ENCODE assay signal across 1 cellular context in the genomic region with DNA sequence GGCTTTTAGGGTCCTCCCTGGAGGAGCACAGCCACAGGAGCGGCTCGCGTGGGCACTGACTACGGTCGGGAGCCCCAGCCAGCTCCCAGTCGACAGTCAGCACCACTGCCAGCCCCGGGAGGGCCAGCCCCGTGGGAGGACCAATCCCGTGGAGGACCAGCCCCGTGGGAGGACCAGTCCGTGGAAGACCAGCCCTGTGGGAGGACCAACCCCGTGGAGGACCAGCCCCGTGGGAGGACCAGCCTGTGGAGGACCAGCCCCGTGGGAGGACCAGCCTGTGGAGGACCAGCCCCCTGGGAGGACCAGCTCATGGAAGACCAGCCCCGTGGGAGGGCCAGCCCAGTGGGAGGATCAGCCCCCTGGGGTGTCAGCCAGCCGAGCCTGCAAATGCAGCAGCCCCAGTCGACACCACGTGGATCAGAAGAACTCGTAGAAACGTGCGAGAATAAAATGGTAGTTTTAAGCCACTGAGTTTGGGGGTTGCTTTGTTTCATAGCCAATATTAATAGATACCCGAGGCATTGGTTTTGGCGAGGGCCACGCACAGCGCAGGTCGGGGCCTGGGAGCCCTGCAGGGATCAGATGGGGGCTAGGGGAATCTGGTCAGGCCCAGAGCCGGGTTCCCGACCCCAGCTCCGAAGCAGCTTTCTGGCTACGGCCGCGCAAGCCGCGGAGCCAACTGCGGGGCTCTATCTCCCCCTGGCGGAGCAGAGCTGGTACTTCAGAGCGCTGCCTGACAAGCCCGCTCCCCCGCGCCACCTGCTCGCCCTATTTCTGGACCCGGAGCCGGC.
TF ChIP-seq lines count a peak whose summit lies in the region.

No MANE protein-coding gene starts in this region.

TF ChIP-seq in HepG2, 621 proteins besides CTCF, POLR2A, EP300 and RAD21 (continued from another document and continues in another):
- TF ChIP-seq, protein P1, sequence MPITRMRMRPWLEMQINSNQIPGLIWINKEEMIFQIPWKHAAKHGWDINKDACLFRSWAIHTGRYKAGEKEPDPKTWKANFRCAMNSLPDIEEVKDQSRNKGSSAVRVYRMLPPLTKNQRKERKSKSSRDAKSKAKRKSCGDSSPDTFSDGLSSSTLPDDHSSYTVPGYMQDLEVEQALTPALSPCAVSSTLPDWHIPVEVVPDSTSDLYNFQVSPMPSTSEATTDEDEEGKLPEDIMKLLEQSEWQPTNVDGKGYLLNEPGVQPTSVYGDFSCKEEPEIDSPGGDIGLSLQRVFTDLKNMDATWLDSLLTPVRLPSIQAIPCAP (CRISPR knock-in tag; IDR thresholded peaks at IDR 0.05; ENCODE audit: low read depth), result no peak
- TF ChIP-seq HNF4G (IDR thresholded peaks at IDR 0.05; ENCODE audit: borderline replicate concordance, low read depth, low read length), result no peak
- TF ChIP-seq HNF4G (CRISPR knock-in tag; IDR thresholded peaks at IDR 0.05; ENCODE audit: borderline replicate concordance, low read depth), result no peak
- TF ChIP-seq FOXK1 (CRISPR knock-in tag; IDR thresholded peaks at IDR 0.05; ENCODE audit: borderline replicate concordance, low read depth), result no peak
- TF ChIP-seq SOX5 (CRISPR knock-in tag; IDR thresholded peaks at IDR 0.05; ENCODE audit: borderline replicate concordance), result 0 out of 2 replicates have a peak, but pooled peaks have one; percentile 33
- TF ChIP-seq ZZZ3 (CRISPR knock-in tag; IDR thresholded peaks at IDR 0.05; ENCODE audit: borderline replicate concordance), result no peak
- TF ChIP-seq, protein P2, sequence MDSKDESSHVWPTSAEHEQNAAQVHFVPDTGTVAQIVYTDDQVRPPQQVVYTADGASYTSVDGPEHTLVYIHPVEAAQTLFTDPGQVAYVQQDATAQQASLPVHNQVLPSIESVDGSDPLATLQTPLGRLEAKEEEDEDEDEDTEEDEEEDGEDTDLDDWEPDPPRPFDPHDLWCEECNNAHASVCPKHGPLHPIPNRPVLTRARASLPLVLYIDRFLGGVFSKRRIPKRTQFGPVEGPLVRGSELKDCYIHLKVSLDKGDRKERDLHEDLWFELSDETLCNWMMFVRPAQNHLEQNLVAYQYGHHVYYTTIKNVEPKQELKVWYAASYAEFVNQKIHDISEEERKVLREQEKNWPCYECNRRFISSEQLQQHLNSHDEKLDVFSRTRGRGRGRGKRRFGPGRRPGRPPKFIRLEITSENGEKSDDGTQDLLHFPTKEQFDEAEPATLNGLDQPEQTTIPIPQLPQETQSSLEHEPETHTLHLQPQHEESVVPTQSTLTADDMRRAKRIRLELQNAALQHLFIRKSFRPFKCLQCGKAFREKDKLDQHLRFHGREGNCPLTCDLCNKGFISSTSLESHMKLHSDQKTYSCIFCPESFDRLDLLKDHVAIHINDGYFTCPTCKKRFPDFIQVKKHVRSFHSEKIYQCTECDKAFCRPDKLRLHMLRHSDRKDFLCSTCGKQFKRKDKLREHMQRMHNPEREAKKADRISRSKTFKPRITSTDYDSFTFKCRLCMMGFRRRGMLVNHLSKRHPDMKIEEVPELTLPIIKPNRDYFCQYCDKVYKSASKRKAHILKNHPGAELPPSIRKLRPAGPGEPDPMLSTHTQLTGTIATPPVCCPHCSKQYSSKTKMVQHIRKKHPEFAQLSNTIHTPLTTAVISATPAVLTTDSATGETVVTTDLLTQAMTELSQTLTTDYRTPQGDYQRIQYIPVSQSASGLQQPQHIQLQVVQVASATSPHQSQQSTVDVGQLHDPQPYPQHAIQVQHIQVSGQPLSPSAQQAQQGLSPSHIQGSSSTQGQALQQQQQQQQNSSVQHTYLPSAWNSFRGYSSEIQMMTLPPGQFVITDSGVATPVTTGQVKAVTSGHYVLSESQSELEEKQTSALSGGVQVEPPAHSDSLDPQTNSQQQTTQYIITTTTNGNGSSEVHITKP (CRISPR knock-in tag; IDR thresholded peaks at IDR 0.05; ENCODE audit: low read depth), result no peak
- TF ChIP-seq ZFP37 (CRISPR knock-in tag; IDR thresholded peaks at IDR 0.05; ENCODE audit: borderline replicate concordance), result no peak
- TF ChIP-seq HMG20A (CRISPR knock-in tag; IDR thresholded peaks at IDR 0.05; ENCODE audit: borderline replicate concordance), result no peak
- peak; percentile 74 for TF ChIP-seq ELF3 (CRISPR knock-in tag; IDR thresholded peaks at IDR 0.05)
- peak; percentile 86; the same call in 1 of the 2 replicates for TF ChIP-seq POGK (CRISPR knock-in tag; conservative IDR thresholded peaks at IDR 0.05)
- TF ChIP-seq, protein P3, sequence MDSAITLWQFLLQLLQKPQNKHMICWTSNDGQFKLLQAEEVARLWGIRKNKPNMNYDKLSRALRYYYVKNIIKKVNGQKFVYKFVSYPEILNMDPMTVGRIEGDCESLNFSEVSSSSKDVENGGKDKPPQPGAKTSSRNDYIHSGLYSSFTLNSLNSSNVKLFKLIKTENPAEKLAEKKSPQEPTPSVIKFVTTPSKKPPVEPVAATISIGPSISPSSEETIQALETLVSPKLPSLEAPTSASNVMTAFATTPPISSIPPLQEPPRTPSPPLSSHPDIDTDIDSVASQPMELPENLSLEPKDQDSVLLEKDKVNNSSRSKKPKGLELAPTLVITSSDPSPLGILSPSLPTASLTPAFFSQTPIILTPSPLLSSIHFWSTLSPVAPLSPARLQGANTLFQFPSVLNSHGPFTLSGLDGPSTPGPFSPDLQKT (CRISPR knock-in tag; IDR thresholded peaks at IDR 0.05; ENCODE audit: borderline replicate concordance), result no peak
- no peak for TF ChIP-seq ATAD3A (CRISPR knock-in tag; IDR thresholded peaks at IDR 0.05)
- TF ChIP-seq ZFP36L1 (CRISPR knock-in tag; IDR thresholded peaks at IDR 0.05), result 0 out of 2 replicates have a peak, but pooled peaks have one; percentile 36
- TF ChIP-seq FIP1L1 (IDR thresholded peaks at IDR 0.05; ENCODE audit: borderline replicate concordance, insufficient read depth, low read depth, low read length), result no peak
- TF ChIP-seq FOXC1 (CRISPR knock-in tag; IDR thresholded peaks at IDR 0.05; ENCODE audit: borderline replicate concordance), result no peak
- TF ChIP-seq, protein P4, sequence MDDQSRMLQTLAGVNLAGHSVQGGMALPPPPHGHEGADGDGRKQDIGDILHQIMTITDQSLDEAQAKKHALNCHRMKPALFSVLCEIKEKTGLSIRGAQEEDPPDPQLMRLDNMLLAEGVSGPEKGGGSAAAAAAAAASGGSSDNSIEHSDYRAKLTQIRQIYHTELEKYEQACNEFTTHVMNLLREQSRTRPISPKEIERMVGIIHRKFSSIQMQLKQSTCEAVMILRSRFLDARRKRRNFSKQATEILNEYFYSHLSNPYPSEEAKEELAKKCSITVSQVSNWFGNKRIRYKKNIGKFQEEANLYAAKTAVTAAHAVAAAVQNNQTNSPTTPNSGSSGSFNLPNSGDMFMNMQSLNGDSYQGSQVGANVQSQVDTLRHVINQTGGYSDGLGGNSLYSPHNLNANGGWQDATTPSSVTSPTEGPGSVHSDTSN (CRISPR knock-in tag; IDR thresholded peaks at IDR 0.05; ENCODE audit: borderline replicate concordance), result no peak
- peak; percentile 79; the same call in 1 of the 2 replicates for TF ChIP-seq HNF1B (CRISPR knock-in tag; IDR thresholded peaks at IDR 0.05)
- no peak for TF ChIP-seq STAT5B (CRISPR knock-in tag; IDR thresholded peaks at IDR 0.05)
- TF ChIP-seq RAD51 (IDR thresholded peaks at IDR 0.05; ENCODE audit: borderline replicate concordance), result no peak
- peak; percentile 49; the same call in 1 of the 2 replicates for TF ChIP-seq GABPB1 (CRISPR knock-in tag; IDR thresholded peaks at IDR 0.05)
- TF ChIP-seq ZNF232 (CRISPR knock-in tag; IDR thresholded peaks at IDR 0.05; ENCODE audit: borderline replicate concordance), result peak; percentile 77; the same call in 1 of the 2 replicates
- TF ChIP-seq ZNF383 (CRISPR knock-in tag; IDR thresholded peaks at IDR 0.05; ENCODE audit: borderline replicate concordance), result no peak
- 0 out of 2 replicates have a peak, but pooled peaks have one; percentile 31 for TF ChIP-seq ZNF740 (CRISPR knock-in tag; IDR thresholded peaks at IDR 0.05)
- TF ChIP-seq ZNF124 (CRISPR knock-in tag; IDR thresholded peaks at IDR 0.05), result peak; percentile 93; the same call in 1 of the 2 replicates
- TF ChIP-seq, protein P5, sequence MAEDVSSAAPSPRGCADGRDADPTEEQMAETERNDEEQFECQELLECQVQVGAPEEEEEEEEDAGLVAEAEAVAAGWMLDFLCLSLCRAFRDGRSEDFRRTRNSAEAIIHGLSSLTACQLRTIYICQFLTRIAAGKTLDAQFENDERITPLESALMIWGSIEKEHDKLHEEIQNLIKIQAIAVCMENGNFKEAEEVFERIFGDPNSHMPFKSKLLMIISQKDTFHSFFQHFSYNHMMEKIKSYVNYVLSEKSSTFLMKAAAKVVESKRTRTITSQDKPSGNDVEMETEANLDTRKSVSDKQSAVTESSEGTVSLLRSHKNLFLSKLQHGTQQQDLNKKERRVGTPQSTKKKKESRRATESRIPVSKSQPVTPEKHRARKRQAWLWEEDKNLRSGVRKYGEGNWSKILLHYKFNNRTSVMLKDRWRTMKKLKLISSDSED (CRISPR knock-in tag; IDR thresholded peaks at IDR 0.05), result no peak
- TF ChIP-seq CREB1 (IDR thresholded peaks at IDR 0.05), result no peak
- TF ChIP-seq CREB1 (CRISPR knock-in tag; IDR thresholded peaks at IDR 0.05), result no peak
- TF ChIP-seq, protein P6, sequence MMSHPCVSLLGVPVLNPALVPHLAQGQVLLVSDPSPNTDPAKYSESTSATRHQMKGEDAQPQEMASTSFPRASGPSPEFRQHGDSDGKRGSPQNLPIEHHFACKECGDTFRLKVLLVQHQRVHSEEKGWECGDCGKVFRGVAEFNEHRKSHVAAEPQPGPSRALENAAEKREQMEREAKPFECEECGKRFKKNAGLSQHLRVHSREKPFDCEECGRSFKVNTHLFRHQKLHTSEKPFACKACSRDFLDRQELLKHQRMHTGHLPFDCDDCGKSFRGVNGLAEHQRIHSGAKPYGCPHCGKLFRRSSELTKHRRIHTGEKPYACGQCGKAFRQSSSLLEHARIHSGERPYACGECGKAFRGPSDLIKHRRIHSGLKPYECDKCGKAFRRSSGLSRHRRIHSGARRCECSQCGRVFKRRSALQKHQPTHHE (CRISPR knock-in tag; IDR thresholded peaks at IDR 0.05; ENCODE audit: borderline replicate concordance), result peak; percentile 52; the same call in 1 of the 2 replicates
- peak; percentile 42; the same call in 1 of the 2 replicates for TF ChIP-seq TARDBP (CRISPR knock-in tag; IDR thresholded peaks at IDR 0.05)
- no peak for TF ChIP-seq EZH2 (conservative IDR thresholded peaks at IDR 0.05; ENCODE audit: low read depth, low read length)
- TF ChIP-seq ZHX1 (CRISPR knock-in tag; IDR thresholded peaks at IDR 0.05; ENCODE audit: low read depth), result 0 out of 2 replicates have a peak, but pooled peaks have one; percentile 42
- 0 out of 2 replicates have a peak, but pooled peaks have one; percentile 34 for TF ChIP-seq ZNF230 (CRISPR knock-in tag; IDR thresholded peaks at IDR 0.05)
- TF ChIP-seq MYC (CRISPR knock-in tag; IDR thresholded peaks at IDR 0.05; ENCODE audit: borderline replicate concordance), result peak; percentile 76
- peak; percentile 20; the same call in 1 of the 2 replicates for TF ChIP-seq RXRA (CRISPR knock-in tag; IDR thresholded peaks at IDR 0.05)
- TF ChIP-seq KLF15 (CRISPR knock-in tag; IDR thresholded peaks at IDR 0.05; ENCODE audit: borderline replicate concordance), result 0 out of 2 replicates have a peak, but pooled peaks have one; percentile 60
